Comparison of ENCODE assay signal across 9 cellular contexts in genomic region chr13:110415669-110416068, GRCh38.
DNase-seq lines count a peak whose midpoint lies in the region; ATAC-seq and TF ChIP-seq lines count a peak whose summit lies in the region.
"Had no signal": no experiment of that assay in that cellular context is flagged by ENCODE, and none has a peak within 500 bp of the region (broad histone marks: within the 10 kb centered on the region; RNA-seq: fewer than 3 reads in every experiment).

No MANE protein-coding gene starts in this region.

- H3K27me3 ChIP-seq in gastroesophageal sphincter (no peaks in the 10 kb centered on the region), spleen (replicated peaks in 1 of 7) (peaks cover 0 to 51% (median 2%) of the 10 kb centered on the region in 7 donors)
- H3K27me3 ChIP-seq: pancreas had no signal

- TF ChIP-seq CTCF in gastroesophageal sphincter (IDR thresholded peaks at IDR 0.05) (peak in 1 of 4 experiments; percentile 30), spleen (IDR thresholded peaks at IDR 0.05 in 8 of 11, conservative IDR thresholded peaks at IDR 0.05 in 3 of 11) (no peak)

- H3K27ac ChIP-seq in gastroesophageal sphincter, result peak overlapping the region; percentile 86 to 95 (median 90)
- H3K27ac ChIP-seq in spleen, result peak overlapping the region in 4 of 8 donors; percentile 16 to 72 (median 56)
- H3K27ac ChIP-seq: pancreas had no signal

- no peak overlapping the region for H3K4me3 Mint-ChIP-seq in stimulated activated effector memory CD8-positive, alpha-beta T cell treated with anti-CD3 and anti-CD28 coated beads, Interleukin-12 subunit alpha, Interleukin-12 subunit beta, amount 100 ng/mL, for 72 hours
- H3K4me3 Mint-ChIP-seq in T-helper 2 cell treated with Interferon-gamma antibody and Interleukin-4, amounts not matched to agents 5 μg/mL and 100 μg/mL, for 36 hours, result no peak overlapping the region

- no peak overlapping the region for H3K27ac Mint-ChIP-seq in stimulated activated effector memory CD8-positive, alpha-beta T cell treated with anti-CD3 and anti-CD28 coated beads, Interleukin-12 subunit alpha, Interleukin-12 subunit beta, amount 100 ng/mL, for 72 hours
- no peak overlapping the region for H3K27ac Mint-ChIP-seq in T-helper 2 cell treated with Interferon-gamma antibody and Interleukin-4, amounts not matched to agents 5 μg/mL and 100 μg/mL, for 36 hours

- intact Hi-C loops in spleen (cut with DNase I; ENCODE audit: low total_unique reads), result loop anchor here (10.0 kb wide), 2 partner anchors 111 to 191 kb away; partner anchors contain the start of genes COL4A1 and COL4A2

- 54 to 77% methylated on average over 4 to 8 of the region's 8 CpGs for WGBS in gastroesophageal sphincter (ENCODE audit: low coverage in 1 of 2), 2 donors
- 83 to 87% (median 85%) methylated on average over 8 of the region's 8 CpGs for WGBS in spleen, 5 donors

- H3K4me3 ChIP-seq in gastroesophageal sphincter (no peak overlapping the region), spleen (no peak overlapping the region)
- H3K4me3 ChIP-seq: pancreas had no signal

- H3K9me3 ChIP-seq in gastroesophageal sphincter (no peaks in the 10 kb centered on the region), spleen (no peaks in the 10 kb centered on the region)
- H3K9me3 ChIP-seq: pancreas had no signal

- TF ChIP-seq EP300 in gastroesophageal sphincter (IDR thresholded peaks at IDR 0.05), result no peak

- TF ChIP-seq POLR2A in gastroesophageal sphincter (IDR thresholded peaks at IDR 0.05), result no peak
- TF ChIP-seq POLR2A in spleen (IDR thresholded peaks at IDR 0.05), result no peak

- peaks cover 76% of the 10 kb centered on the region for H3K27me3 Mint-ChIP-seq in T-helper 2 cell treated with Interferon-gamma antibody and Interleukin-4, amounts not matched to agents 5 μg/mL and 100 μg/mL, for 36 hours (ENCODE audit: low read depth)

- no peak for ATAC-seq in gastroesophageal sphincter
- ATAC-seq in stimulated activated effector memory CD8-positive, alpha-beta T cell treated with anti-CD3 and anti-CD28 coated beads, Interleukin-12 subunit alpha, Interleukin-12 subunit beta, amount 100 ng/mL, for 72 hours, result peak; percentile 25
- ATAC-seq: pancreas had no signal

- DNase-seq in HK-2 (ENCODE audit: unreplicated experiment), result peak; percentile 60
- peak; percentile 80 for DNase-seq in SW480 (ENCODE audit: low spot score)
- DNase-seq in stimulated activated effector memory CD8-positive, alpha-beta T cell treated with anti-CD3 and anti-CD28 coated beads, Interleukin-12 subunit alpha, Interleukin-12 subunit beta, amount 100 ng/mL, for 72 hours (ENCODE audit: low spot score in 2 of 2), result no peak
- no peak for DNase-seq in spleen
- DNase-seq in T-helper 2 cell treated with Interferon-gamma antibody and Interleukin-4, amounts not matched to agents 5 μg/mL and 100 μg/mL, for 36 hours (ENCODE audit: low spot score), result no peak
- DNase-seq in ureter (ENCODE audit: low spot score), result no peak
- DNase-seq: NCI-H510A, pancreas had no signal

- H3K36me3 ChIP-seq in gastroesophageal sphincter, result peaks cover 0 to 9% of the 10 kb centered on the region in 2 donors
- H3K36me3 ChIP-seq in spleen, result peaks cover 0 to 12% (median 0%) of the 10 kb centered on the region in 6 donors
- H3K36me3 ChIP-seq: pancreas had no signal

- H3K4me1 Mint-ChIP-seq in stimulated activated effector memory CD8-positive, alpha-beta T cell treated with anti-CD3 and anti-CD28 coated beads, Interleukin-12 subunit alpha, Interleukin-12 subunit beta, amount 100 ng/mL, for 72 hours, result no peaks in the 10 kb centered on the region
- peaks cover 4% of the 10 kb centered on the region for H3K4me1 Mint-ChIP-seq in T-helper 2 cell treated with Interferon-gamma antibody and Interleukin-4, amounts not matched to agents 5 μg/mL and 100 μg/mL, for 36 hours (ENCODE audit: low read depth)

- no peaks in the 10 kb centered on the region for H3K36me3 Mint-ChIP-seq in stimulated activated effector memory CD8-positive, alpha-beta T cell treated with anti-CD3 and anti-CD28 coated beads, Interleukin-12 subunit alpha, Interleukin-12 subunit beta, amount 100 ng/mL, for 72 hours
- no peaks in the 10 kb centered on the region for H3K36me3 Mint-ChIP-seq in T-helper 2 cell treated with Interferon-gamma antibody and Interleukin-4, amounts not matched to agents 5 μg/mL and 100 μg/mL, for 36 hours (ENCODE audit: low read depth)

- peaks cover 13 to 92% (median 34%) of the 10 kb centered on the region in 3 donors for H3K4me1 ChIP-seq in gastroesophageal sphincter
- peaks cover 0 to 86% (median 32%) of the 10 kb centered on the region in 6 donors for H3K4me1 ChIP-seq in spleen

- H3K9me3 Mint-ChIP-seq in stimulated activated effector memory CD8-positive, alpha-beta T cell treated with anti-CD3 and anti-CD28 coated beads, Interleukin-12 subunit alpha, Interleukin-12 subunit beta, amount 100 ng/mL, for 72 hours, result no peaks in the 10 kb centered on the region
- H3K9me3 Mint-ChIP-seq in T-helper 2 cell treated with Interferon-gamma antibody and Interleukin-4, amounts not matched to agents 5 μg/mL and 100 μg/mL, for 36 hours, result no peaks in the 10 kb centered on the region

Comparison
In these comparisons a context has a peak if more than half of its experiments do, and no peak if none do; other contexts are left out.
1. DNase-seq: peak in HK-2 (single experiment) and SW480 (single experiment); none in stimulated activated effector memory CD8-positive, alpha-beta T cell treated with anti-CD3 and anti-CD28 coated beads, Interleukin-12 subunit alpha, Interleukin-12 subunit beta, amount 100 ng/mL, for 72 hours (0 of 2), spleen (single experiment), T-helper 2 cell treated with Interferon-gamma antibody and Interleukin-4, amounts not matched to agents 5 μg/mL and 100 μg/mL, for 36 hours (single experiment) and ureter (single experiment).